21 cellular contexts compared by ENCODE assay signal in the genomic region with DNA sequence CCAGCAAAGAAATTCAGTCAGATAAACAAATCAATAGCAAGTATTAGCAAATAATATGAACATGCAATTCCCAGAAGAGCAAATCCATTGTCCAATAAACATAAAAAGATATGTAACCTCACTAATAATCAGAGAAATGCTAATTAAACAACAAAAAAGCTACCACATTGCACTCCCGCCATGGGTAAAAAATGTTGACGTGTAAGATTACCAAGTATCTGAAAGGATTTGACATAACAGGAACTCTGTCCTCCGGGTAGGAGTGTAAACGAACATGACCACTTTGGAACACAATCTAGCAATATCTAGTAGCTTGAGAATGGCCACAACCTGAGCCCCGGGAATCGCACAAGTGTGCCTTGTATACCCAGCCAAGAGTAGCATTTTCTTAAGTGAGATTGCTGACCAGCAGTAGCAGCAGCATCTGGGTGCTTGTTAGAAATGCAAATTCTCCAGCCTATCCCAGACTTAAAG. TPM values are rescaled to one million over a fixed set of nuclear protein-coding genes. Genes with fewer than 3 reads are reported as not detected.
"Had no signal": no experiment of that assay in that cellular context is flagged by ENCODE, and none has a peak within 500 bp of the region (broad histone marks: within the 10 kb centered on the region; RNA-seq: fewer than 3 reads in every experiment).

No MANE protein-coding gene starts in this region.

- H3K27ac ChIP-seq: HL-60, KMS-11, SJSA1, SK-N-MC had no signal

- H3K27ac Mint-ChIP-seq: IgD-negative memory B cell had no signal

- H3K4me3 ChIP-seq: K562, SJSA1, SK-N-MC had no signal

- H3K36me3 ChIP-seq: SJSA1 had no signal

- H3K9me3 ChIP-seq: SJSA1 had no signal

- H3K27me3 ChIP-seq: SJSA1 had no signal

- H3K4me1 Mint-ChIP-seq: IgD-negative memory B cell had no signal

- H3K36me3 Mint-ChIP-seq: IgD-negative memory B cell had no signal

- H3K4me2 ChIP-seq: KMS-11 had no signal

- H3K4me3 Mint-ChIP-seq: IgD-negative memory B cell had no signal

- DNase-seq: MM.1S, NCI-H1092 treated with DMSO at 0.1 percent for 48 hours, NCI-H1436, NCI-H187, NCI-H2029, NCI-H2081 treated with DMSO at 0.1 percent for 48 hours, NCI-H226, NCI-H510A, NCI-H524 treated with DMSO at 0.1 percent for 48 hours, NCI-H774, Right ventricle myocardium superior, RPMI8226, SIG-M5 had no signal

RNA-seq across cellular contexts. Expression of gene DYDC1, which starts 31.6 kb away (rescaled TPM):
- total RNA-seq: HT-29, K562, M059J, Right ventricle myocardium superior, SJSA1 had no signal
- polyA plus RNA-seq: IgD-negative memory B cell, K562 had no signal

RNA-seq across cellular contexts. Expression of gene DYDC2, which starts 31.7 kb away (rescaled TPM):
- total RNA-seq: HT-29, M059J, Right ventricle myocardium superior, SJSA1 had no signal
- polyA plus RNA-seq: IgD-negative memory B cell had no signal

RNA-seq across cellular contexts. Expression of gene MAT1A, which starts 35.5 kb away (rescaled TPM):
- total RNA-seq: M059J, SJSA1 had no signal
- polyA plus RNA-seq: IgD-negative memory B cell had no signal
